9 cellular contexts compared by ENCODE assay signal in the genomic region with DNA sequence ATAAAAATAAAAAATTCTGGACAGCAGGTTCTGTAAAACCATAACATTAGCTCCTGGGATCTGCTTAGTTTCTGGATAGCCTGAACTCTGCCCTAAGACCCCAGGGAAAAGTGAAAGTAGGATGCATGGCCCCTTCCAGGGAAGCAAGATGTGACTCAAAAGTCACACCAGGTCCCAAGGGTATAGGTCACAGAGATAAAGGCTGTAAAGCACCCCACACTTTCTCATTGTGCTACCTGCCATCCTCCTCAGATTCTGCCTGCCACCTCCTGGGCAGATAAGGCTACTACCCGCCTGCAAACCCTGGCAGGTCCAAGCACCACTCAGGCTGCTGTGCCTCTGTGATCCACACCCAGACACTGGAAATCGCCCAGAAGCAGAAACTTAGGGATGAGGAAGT. TPM values are rescaled to one million over a fixed set of nuclear protein-coding genes. Genes with fewer than 3 reads are reported as not detected.
DNase-seq lines count a peak whose midpoint lies in the region; ATAC-seq and TF ChIP-seq lines count a peak whose summit lies in the region.
"Had no signal": no experiment of that assay in that cellular context is flagged by ENCODE, and none has a peak within 500 bp of the region (broad histone marks: within the 10 kb centered on the region; RNA-seq: fewer than 3 reads in every experiment).

No MANE protein-coding gene starts in this region.

- intact Hi-C loops in tibial artery (cut with DNase I; ENCODE audit: low total_unique reads), result no loop called here

- TF ChIP-seq CTCF in DOHH2 (IDR thresholded peaks at IDR 0.05; ENCODE audit: low read depth, low read length, poor library complexity, severe bottlenecking) (peak; percentile 74), endodermal cell (conservative IDR thresholded peaks at IDR 0.05) (peak; percentile 80), tibial artery (IDR thresholded peaks at IDR 0.05) (peak; percentile 11 to 22)

- no peak overlapping the region for H3K9ac ChIP-seq in endodermal cell (ENCODE audit: extremely low read depth, low read length, poor library complexity, severe bottlenecking)

- no peaks in the 10 kb centered on the region for H3K36me3 ChIP-seq in DOHH2 (ENCODE audit: control insufficient read depth, low read length)
- no peaks in the 10 kb centered on the region for H3K36me3 ChIP-seq in endodermal cell (ENCODE audit: control insufficient read depth, insufficient read depth, low read length)
- H3K36me3 ChIP-seq in tibial artery, result no peaks in the 10 kb centered on the region

- no peaks in the 10 kb centered on the region for H3K9me2 ChIP-seq in DOHH2 (replicated peaks; ENCODE audit: control insufficient read depth, low read length)

- H3K4me3 Mint-ChIP-seq in activated CD4-positive, alpha-beta T cell treated with anti-CD3 and anti-CD28 coated beads, Interleukin-2, amount 10 ng/mL, durations not matched to agents 7 days and 5 days, result no peak overlapping the region
- no peak overlapping the region for H3K4me3 Mint-ChIP-seq in endodermal cell
- H3K4me3 Mint-ChIP-seq in natural killer cell treated with Interleukin-12 subunit alpha and Interleukin-12 subunit beta and Interleukin-15 and Interleukin-18, amount 100 ng/mL, for 72 hours, result no peak overlapping the region
- H3K4me3 Mint-ChIP-seq: dendritic cell treated with granulocyte-macrophage colony-stimulating factor and Interleukin-4, amounts not matched to agents 40 ng/mL and 50 ng/mL, for 4 days had no signal

- 57 to 71% methylated on average over 1 to 2 of the region's 2 CpGs for WGBS in endodermal cell (ENCODE audit: insufficient coverage in 1 of 2, insufficient read length in 1 of 2), 2 experiments

- DNase-seq in MV-4-11 (lab: John Stamatoyannopoulos, UW) (peak; percentile 68), endodermal cell (peak; percentile 87), tibial artery (no peak)
- DNase-seq in activated CD4-positive, alpha-beta T cell treated with anti-CD3 and anti-CD28 coated beads, Interleukin-2, amount 10 ng/mL, durations not matched to agents 7 days and 5 days, result peak; percentile 71
- peak; percentile 66 for DNase-seq in natural killer cell treated with Interleukin-12 subunit alpha and Interleukin-12 subunit beta and Interleukin-15 and Interleukin-18, amount 100 ng/mL, for 72 hours (ENCODE audit: low spot score)

- no peak overlapping the region for H3K4me3 ChIP-seq in DOHH2 (ENCODE audit: low read length)
- no peak overlapping the region for H3K4me3 ChIP-seq in endodermal cell (ENCODE audit: low read length)
- no peak overlapping the region for H3K4me3 ChIP-seq in tibial artery

- H3K79me2 ChIP-seq in DOHH2 (ENCODE audit: control insufficient read depth, low read length), result no peaks in the 10 kb centered on the region

- CTCF ChIA-PET in activated CD4-positive, alpha-beta T cell treated with anti-CD3 and anti-CD28 coated beads, Interleukin-2, amount 10 ng/mL, durations not matched to agents 7 days and 5 days (lab: Charles Lee), result interaction anchor here (1.1 to 1.7 kb wide), 4 partner anchors 41 to 122 kb away, joined by 3 to 11 read pairs (median 4); no protein-coding TSS in a partner anchor

- H3K27ac ChIP-seq in DOHH2 (ENCODE audit: low read depth, low read length), result no peak overlapping the region
- no peak overlapping the region for H3K27ac ChIP-seq in endodermal cell (ENCODE audit: low read depth, low read length)
- no peak overlapping the region for H3K27ac ChIP-seq in tibial artery

- no peaks in the 10 kb centered on the region for H3K36me3 Mint-ChIP-seq in activated CD4-positive, alpha-beta T cell treated with anti-CD3 and anti-CD28 coated beads, Interleukin-2, amount 10 ng/mL, durations not matched to agents 7 days and 5 days (ENCODE audit: low read depth)
- no peaks in the 10 kb centered on the region for H3K36me3 Mint-ChIP-seq in endodermal cell (ENCODE audit: low read depth)
- no peaks in the 10 kb centered on the region for H3K36me3 Mint-ChIP-seq in natural killer cell treated with Interleukin-12 subunit alpha and Interleukin-12 subunit beta and Interleukin-15 and Interleukin-18, amount 100 ng/mL, for 72 hours

- ATAC-seq in GM21447 (IDR thresholded peaks at IDR 0.05; ENCODE audit: unreplicated experiment) (peak; percentile 91), HG03039 (IDR thresholded peaks at IDR 0.05; ENCODE audit: unreplicated experiment) (no peak)
- peak; percentile 83 to 85 for ATAC-seq in natural killer cell treated with Interleukin-12 subunit alpha and Interleukin-12 subunit beta and Interleukin-15 and Interleukin-18, amount 100 ng/mL, for 72 hours

- H3K9me3 Mint-ChIP-seq in activated CD4-positive, alpha-beta T cell treated with anti-CD3 and anti-CD28 coated beads, Interleukin-2, amount 10 ng/mL, durations not matched to agents 7 days and 5 days, result no peaks in the 10 kb centered on the region
- no peaks in the 10 kb centered on the region for H3K9me3 Mint-ChIP-seq in endodermal cell
- no peaks in the 10 kb centered on the region for H3K9me3 Mint-ChIP-seq in natural killer cell treated with Interleukin-12 subunit alpha and Interleukin-12 subunit beta and Interleukin-15 and Interleukin-18, amount 100 ng/mL, for 72 hours
- H3K9me3 Mint-ChIP-seq: dendritic cell treated with granulocyte-macrophage colony-stimulating factor and Interleukin-4, amounts not matched to agents 40 ng/mL and 50 ng/mL, for 4 days had no signal

- no peak overlapping the region for H3K27ac Mint-ChIP-seq in activated CD4-positive, alpha-beta T cell treated with anti-CD3 and anti-CD28 coated beads, Interleukin-2, amount 10 ng/mL, durations not matched to agents 7 days and 5 days
- no peak overlapping the region for H3K27ac Mint-ChIP-seq in endodermal cell
- H3K27ac Mint-ChIP-seq in natural killer cell treated with Interleukin-12 subunit alpha and Interleukin-12 subunit beta and Interleukin-15 and Interleukin-18, amount 100 ng/mL, for 72 hours, result no peak overlapping the region
- H3K27ac Mint-ChIP-seq: dendritic cell treated with granulocyte-macrophage colony-stimulating factor and Interleukin-4, amounts not matched to agents 40 ng/mL and 50 ng/mL, for 4 days had no signal

- H4K20me1 ChIP-seq in DOHH2 (ENCODE audit: control insufficient read depth, insufficient read depth, low read depth, low read length), result peaks cover 2% of the 10 kb centered on the region; the same call in 1 of the 2 replicates

- H3K4me1 ChIP-seq in DOHH2 (ENCODE audit: control insufficient read depth, low read length) (peaks cover 5% of the 10 kb centered on the region), endodermal cell (ENCODE audit: control insufficient read depth, insufficient read depth, low read length) (peaks cover 16% of the 10 kb centered on the region), tibial artery (no peaks in the 10 kb centered on the region)

- no peak overlapping the region for H3K4me2 ChIP-seq in DOHH2 (ENCODE audit: low read length)

- H3K27me3 Mint-ChIP-seq in activated CD4-positive, alpha-beta T cell treated with anti-CD3 and anti-CD28 coated beads, Interleukin-2, amount 10 ng/mL, durations not matched to agents 7 days and 5 days, result peaks cover 4% of the 10 kb centered on the region
- H3K27me3 Mint-ChIP-seq in endodermal cell (ENCODE audit: insufficient read depth), result no peaks in the 10 kb centered on the region
- H3K27me3 Mint-ChIP-seq in natural killer cell treated with Interleukin-12 subunit alpha and Interleukin-12 subunit beta and Interleukin-15 and Interleukin-18, amount 100 ng/mL, for 72 hours, result no peaks in the 10 kb centered on the region

- H3K4me1 Mint-ChIP-seq in activated CD4-positive, alpha-beta T cell treated with anti-CD3 and anti-CD28 coated beads, Interleukin-2, amount 10 ng/mL, durations not matched to agents 7 days and 5 days, result peaks cover 15% of the 10 kb centered on the region
- H3K4me1 Mint-ChIP-seq in endodermal cell, result peaks cover 49% of the 10 kb centered on the region
- peaks cover 13 to 15% of the 10 kb centered on the region in 2 donors for H3K4me1 Mint-ChIP-seq in natural killer cell treated with Interleukin-12 subunit alpha and Interleukin-12 subunit beta and Interleukin-15 and Interleukin-18, amount 100 ng/mL, for 72 hours (ENCODE audit: low read depth in 2 of 2)

- H3K27me3 ChIP-seq in DOHH2 (ENCODE audit: control insufficient read depth, low read length), result peaks cover 63% of the 10 kb centered on the region
- no peaks in the 10 kb centered on the region for H3K27me3 ChIP-seq in endodermal cell (ENCODE audit: control insufficient read depth, insufficient read depth, low read length, poor library complexity, severe bottlenecking)
- H3K27me3 ChIP-seq in tibial artery, result peaks cover 0 to 13% of the 10 kb centered on the region in 2 donors

- no peaks in the 10 kb centered on the region for H3F3A ChIP-seq in DOHH2 (ENCODE audit: control insufficient read depth, insufficient read depth)

- H3K9me3 ChIP-seq in DOHH2 (ENCODE audit: control insufficient read depth, insufficient read depth, low read length) (no peaks in the 10 kb centered on the region), endodermal cell (ENCODE audit: control insufficient read depth, low read length) (no peaks in the 10 kb centered on the region), tibial artery (no peaks in the 10 kb centered on the region)

- POLR2A ChIA-PET in activated CD4-positive, alpha-beta T cell treated with anti-CD3 and anti-CD28 coated beads, Interleukin-2, amount 10 ng/mL, durations not matched to agents 7 days and 5 days (lab: Charles Lee), result no interaction called here

RNA-seq across cellular contexts. Expression of gene FFAR2, which starts 20.6 kb away (rescaled TPM):
- total RNA-seq in activated CD4-positive, alpha-beta T cell treated with anti-CD3 and anti-CD28 coated beads, Interleukin-2, amount 10 ng/mL, durations not matched to agents 7 days and 5 days, result not detected
- not detected for total RNA-seq in endodermal cell
- polyA plus RNA-seq in endodermal cell (2013, experiment 1 of 2), result not detected
- not detected for polyA plus RNA-seq in endodermal cell (2013, experiment 2 of 2)
- not detected for total RNA-seq in natural killer cell treated with Interleukin-12 subunit alpha and Interleukin-12 subunit beta and Interleukin-15 and Interleukin-18, amount 100 ng/mL, for 72 hours

RNA-seq across cellular contexts. Expression of gene KRTDAP, which starts 21.6 kb away (rescaled TPM):
- total RNA-seq in activated CD4-positive, alpha-beta T cell treated with anti-CD3 and anti-CD28 coated beads, Interleukin-2, amount 10 ng/mL, durations not matched to agents 7 days and 5 days, result not detected
- total RNA-seq in endodermal cell, result 1 to 10 TPM; 3.4 to 4.2 TPM
- polyA plus RNA-seq in endodermal cell (2013, experiment 1 of 2), result not detected
- polyA plus RNA-seq in endodermal cell (2013, experiment 2 of 2), result 0.70 TPM
- total RNA-seq in natural killer cell treated with Interleukin-12 subunit alpha and Interleukin-12 subunit beta and Interleukin-15 and Interleukin-18, amount 100 ng/mL, for 72 hours, result not detected

RNA-seq across cellular contexts. Expression of gene DMKN, which starts 44.8 kb away (rescaled TPM):
- not detected for total RNA-seq in activated CD4-positive, alpha-beta T cell treated with anti-CD3 and anti-CD28 coated beads, Interleukin-2, amount 10 ng/mL, durations not matched to agents 7 days and 5 days
- total RNA-seq in endodermal cell, result 100 to 1,000 TPM; 430 to 451 TPM
- polyA plus RNA-seq in endodermal cell (2013, experiment 1 of 2), result 127 TPM
- 121 TPM for polyA plus RNA-seq in endodermal cell (2013, experiment 2 of 2)
- total RNA-seq in natural killer cell treated with Interleukin-12 subunit alpha and Interleukin-12 subunit beta and Interleukin-15 and Interleukin-18, amount 100 ng/mL, for 72 hours, result 1 to 10 TPM in 1 of 2 donors, not detected in 1; 1.8 TPM

RNA-seq across cellular contexts. Expression of gene SBSN, which starts 59.5 kb away (rescaled TPM):
- not detected for total RNA-seq in activated CD4-positive, alpha-beta T cell treated with anti-CD3 and anti-CD28 coated beads, Interleukin-2, amount 10 ng/mL, durations not matched to agents 7 days and 5 days
- not detected for total RNA-seq in endodermal cell
- polyA plus RNA-seq in endodermal cell (2013, experiment 1 of 2), result not detected
- polyA plus RNA-seq in endodermal cell (2013, experiment 2 of 2), result not detected
- not detected for total RNA-seq in natural killer cell treated with Interleukin-12 subunit alpha and Interleukin-12 subunit beta and Interleukin-15 and Interleukin-18, amount 100 ng/mL, for 72 hours

Comparison
In these comparisons a context has a peak if more than half of its experiments do, and no peak if none do; other contexts are left out.
1. CTCF ChIP-seq: peak in every context shown above with its lines; median percentile 80 in endodermal cell; 74 in DOHH2; 16 in tibial artery.
2. DNase-seq: peak in MV-4-11 (single experiment), activated CD4-positive, alpha-beta T cell treated with anti-CD3 and anti-CD28 coated beads, Interleukin-2, amount 10 ng/mL, durations not matched to agents 7 days and 5 days (single experiment), endodermal cell (single experiment) and natural killer cell treated with Interleukin-12 subunit alpha and Interleukin-12 subunit beta and Interleukin-15 and Interleukin-18, amount 100 ng/mL, for 72 hours (single experiment); none in tibial artery (0 of 2).
3. RNA of gene KRTDAP, which starts 21.6 kb away (total RNA-seq): 3.4 to 4.2 TPM in endodermal cell; not detected in activated CD4-positive, alpha-beta T cell treated with anti-CD3 and anti-CD28 coated beads, Interleukin-2, amount 10 ng/mL, durations not matched to agents 7 days and 5 days and not detected in natural killer cell treated with Interleukin-12 subunit alpha and Interleukin-12 subunit beta and Interleukin-15 and Interleukin-18, amount 100 ng/mL, for 72 hours; every median in the first group is over 4 times any median in the second.
4. RNA of gene DMKN, which starts 44.8 kb away (total RNA-seq): 430 to 451 TPM in endodermal cell; 1.8 TPM in natural killer cell treated with Interleukin-12 subunit alpha and Interleukin-12 subunit beta and Interleukin-15 and Interleukin-18, amount 100 ng/mL, for 72 hours and not detected in activated CD4-positive, alpha-beta T cell treated with anti-CD3 and anti-CD28 coated beads, Interleukin-2, amount 10 ng/mL, durations not matched to agents 7 days and 5 days; every median in the first group is over 100 times any median in the second.